21 cellular contexts compared by ENCODE assay signal in the genomic region with DNA sequence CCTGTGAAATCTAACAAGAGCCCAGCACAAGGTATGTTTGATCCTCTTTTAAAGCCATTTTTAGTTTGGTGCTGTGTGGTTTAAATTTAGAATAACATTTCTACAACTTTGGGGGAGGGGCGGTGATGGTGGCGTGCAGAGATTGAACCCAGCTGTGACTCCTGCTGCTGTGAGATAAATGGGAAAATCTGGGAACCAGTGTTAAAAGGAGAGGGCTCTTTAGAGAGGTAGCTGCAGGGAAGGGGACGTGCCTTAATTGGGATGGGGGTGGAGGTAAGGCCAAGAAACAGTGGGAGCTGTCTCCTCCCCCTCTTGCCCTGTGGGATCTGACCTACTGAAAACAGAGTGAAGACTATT. TPM values are rescaled to one million over a fixed set of nuclear protein-coding genes. Genes with fewer than 3 reads are reported as not detected.
DNase-seq lines count a peak whose midpoint lies in the region; ATAC-seq and TF ChIP-seq lines count a peak whose summit lies in the region.
"Had no signal": no experiment of that assay in that cellular context is flagged by ENCODE, and none has a peak within 500 bp of the region (broad histone marks: within the 10 kb centered on the region; RNA-seq: fewer than 3 reads in every experiment).

No MANE protein-coding gene starts in this region.

- ATAC-seq in HG02642 (IDR thresholded peaks at IDR 0.05; ENCODE audit: poor library complexity, unreplicated experiment): no peak
- no peak for ATAC-seq in HG03139 (IDR thresholded peaks at IDR 0.05; ENCODE audit: unreplicated experiment)
- ATAC-seq: T-cell had no signal

- DNase-seq in NCI-H2227 treated with DMSO at 0.1 percent for 48 hours (lab: John Stamatoyannopoulos, UW) (peak; percentile 41), chondrocyte (ENCODE audit: low spot score) (no peak), osteocyte (ENCODE audit: extremely low spot score, unreplicated experiment) (no peak), T1000 (lab: John Stamatoyannopoulos, UW) (no peak)
- DNase-seq in activated naive CD4-positive, alpha-beta T cell treated with anti-CD3 and anti-CD28 coated beads, Interleukin-2, amount 50 U/mL, for 16 hours: no peak
- DNase-seq: activated CD4-positive, alpha-beta T cell treated with anti-CD3 and anti-CD28 coated beads, Interleukin-2, amount 50 U/mL, for 4 hours; AML-193; Caco-2; colonic mucosa; EL; foreskin melanocyte; NCI-H1105 treated with DMSO at 0.1 percent for 48 hours; NCI-H2171 treated with DMSO at 0.1 percent for 48 hours; spleen; T-cell had no signal

- peak overlapping the region; percentile 49 for H3K4me3 Mint-ChIP-seq in chondrocyte (ENCODE audit: unreplicated experiment)
- peak overlapping the region; percentile 39 for H3K4me3 Mint-ChIP-seq in osteocyte (ENCODE audit: unreplicated experiment)
- H3K4me3 Mint-ChIP-seq: neural crest cell, T-cell had no signal

- H3K27me3 Mint-ChIP-seq in chondrocyte (ENCODE audit: low read depth) (no peaks in the 10 kb centered on the region), osteocyte (ENCODE audit: unreplicated experiment) (no peaks in the 10 kb centered on the region)

- TF ChIP-seq CTCF in chondrocyte (IDR thresholded peaks at IDR 0.05): no peak
- no peak for TF ChIP-seq CTCF in osteocyte (IDR thresholded peaks at IDR 0.05)

- peak overlapping the region; percentile 10 for H3K4me3 ChIP-seq in iPS-11a (ENCODE audit: low read depth, low read length)
- H3K4me3 ChIP-seq: ascending aorta, colonic mucosa, spleen, thoracic aorta had no signal

- H3K9me3 Mint-ChIP-seq in chondrocyte (ENCODE audit: low read depth): no peaks in the 10 kb centered on the region
- H3K9me3 Mint-ChIP-seq in osteocyte (ENCODE audit: unreplicated experiment): no peaks in the 10 kb centered on the region
- H3K9me3 Mint-ChIP-seq: neural crest cell, T-cell had no signal

- peaks cover 2% of the 10 kb centered on the region for H3K36me3 Mint-ChIP-seq in chondrocyte (ENCODE audit: low read depth)
- peaks cover 12% of the 10 kb centered on the region for H3K36me3 Mint-ChIP-seq in osteocyte (ENCODE audit: unreplicated experiment)
- H3K36me3 Mint-ChIP-seq: T-cell had no signal

- H3K4me1 Mint-ChIP-seq in chondrocyte (ENCODE audit: low read depth) (peaks cover 65% of the 10 kb centered on the region), osteocyte (ENCODE audit: unreplicated experiment) (peaks cover 75% of the 10 kb centered on the region)
- H3K4me1 Mint-ChIP-seq: T-cell had no signal

- H3K27ac Mint-ChIP-seq in chondrocyte (ENCODE audit: unreplicated experiment) (peak overlapping the region; percentile 89), osteocyte (ENCODE audit: unreplicated experiment) (peak overlapping the region; percentile 81)

RNA-seq across cellular contexts. Expression of a gene that starts 30.3 kb away (rescaled TPM):
- total RNA-seq in chondrocyte: 16.7 to 24.7 TPM (median 18.9 TPM) in 3 replicates
- total RNA-seq in osteocyte: 50.8 and 53.8 TPM in 2 replicates
